24 cellular contexts compared by ENCODE assay signal in genomic region chrX:110389570-110389969, GRCh38. TPM values are rescaled to one million over a fixed set of nuclear protein-coding genes. Genes with fewer than 3 reads are reported as not detected.
"Had no signal": no experiment of that assay in that cellular context is flagged by ENCODE, and none has a peak within 500 bp of the region (broad histone marks: within the 10 kb centered on the region; RNA-seq: fewer than 3 reads in every experiment).

No MANE protein-coding gene starts in this region.

- H3K4me1 ChIP-seq: esophagus muscularis mucosa, gastroesophageal sphincter, heart right ventricle, left lung, lower lobe of right lung had no signal

- FAIRE-seq: frontal cortex, keratinocyte had no signal

- H3K27ac ChIP-seq: coronary artery, dorsolateral prefrontal cortex, esophagus muscularis mucosa, foreskin keratinocyte, gastroesophageal sphincter, heart right ventricle, left lung, lower lobe of right lung had no signal

- DNase-seq: dermis blood vessel endothelial cell; dorsolateral prefrontal cortex; effector CD4-positive, alpha-beta T cell; effector memory CD4-positive, alpha-beta T cell; foreskin keratinocyte; heart right ventricle; hippocampal formation; left cardiac atrium; left lung; left ventricle myocardium superior; lower lobe of right lung; mesenchymal stem cell; mucosa of descending colon; naive B cell; naive thymus-derived CD8-positive, alpha-beta T cell had no signal

- H3K4me3 ChIP-seq: coronary artery, dorsolateral prefrontal cortex, esophagus muscularis mucosa, gastroesophageal sphincter, heart right ventricle, left lung, lower lobe of right lung, mucosa of descending colon had no signal

- H3K4me1 Mint-ChIP-seq: mesothelial cell of epicardium; naive B cell; naive thymus-derived CD8-positive, alpha-beta T cell had no signal

- ATAC-seq: foreskin keratinocyte; gastroesophageal sphincter; heart right ventricle; left cardiac atrium; left lung; left ventricle myocardium superior; lower lobe of right lung; mucosa of descending colon; naive thymus-derived CD8-positive, alpha-beta T cell had no signal

- H3K36me3 ChIP-seq: esophagus muscularis mucosa, gastroesophageal sphincter, heart right ventricle, left lung, lower lobe of right lung had no signal

- H3K36me3 Mint-ChIP-seq: mesothelial cell of epicardium; naive B cell; naive thymus-derived CD8-positive, alpha-beta T cell had no signal

- H3K4me3 Mint-ChIP-seq: mesothelial cell of epicardium; naive thymus-derived CD8-positive, alpha-beta T cell had no signal

- H3K27ac Mint-ChIP-seq: mesothelial cell of epicardium; naive thymus-derived CD8-positive, alpha-beta T cell had no signal

- H3K9me3 ChIP-seq: esophagus muscularis mucosa, gastroesophageal sphincter, heart right ventricle, left lung, lower lobe of right lung, mucosa of descending colon had no signal

RNA-seq across cellular contexts. Expression of gene RTL9, which starts 30.9 kb away (rescaled TPM):
- total RNA-seq: dermis blood vessel endothelial cell; endothelial cell of umbilical vein; epithelial cell of proximal tubule; lower lobe of right lung; lung microvascular endothelial cell; naive thymus-derived CD8-positive, alpha-beta T cell had no signal
- polyA plus RNA-seq: endothelial cell of umbilical vein; naive thymus-derived CD8-positive, alpha-beta T cell had no signal
